Comparison of ENCODE assay signal across 11 cellular contexts in genomic region chr2:43088148-43089073, GRCh38.
DNase-seq lines count a peak whose midpoint lies in the region; ATAC-seq and TF ChIP-seq lines count a peak whose summit lies in the region.
"Had no signal": no experiment of that assay in that cellular context is flagged by ENCODE, and none has a peak within 500 bp of the region (broad histone marks: within the 10 kb centered on the region; RNA-seq: fewer than 3 reads in every experiment).

No MANE protein-coding gene starts in this region.

- H2AFZ ChIP-seq in PC-9 (no peak overlapping the region), neural progenitor cell (replicated peaks) (no peak overlapping the region)

- no peaks in the 10 kb centered on the region for H3K27me3 ChIP-seq in PC-9 (ENCODE audit: insufficient read depth, low read depth)
- no peaks in the 10 kb centered on the region for H3K27me3 ChIP-seq in neural progenitor cell

- CTCF ChIA-PET in PC-9 (lab: Charles Lee): interaction anchor here (1.1 kb wide), 1 partner anchor 14 kb away, joined by 4 read pairs; no protein-coding TSS in a partner anchor

- intact Hi-C loops in PC-9 (cut with micrococcal nuclease; ENCODE audit: unreplicated experiment) (loop anchor here (5.0 kb wide), 1 partner anchor 126 kb away; no protein-coding TSS in a partner anchor), sciatic nerve (cut with DNase I) (no loop called here)

- ATAC-seq in activated T-cell treated with anti-CD3 and anti-CD28 coated beads, Interleukin-2, amount 50 U/mL, for 72 hours (replicated peaks in 1 of 2): no peak
- no peak for ATAC-seq in sciatic nerve

- peak overlapping the region; percentile 61 for H3K27ac Mint-ChIP-seq in neural progenitor cell
- no peak overlapping the region for H3K27ac Mint-ChIP-seq in activated T-cell treated with anti-CD3 and anti-CD28 coated beads, Interleukin-2, amount 50 U/mL, for 72 hours

- H3K79me2 ChIP-seq in PC-9 (ENCODE audit: low read depth) (no peaks in the 10 kb centered on the region), neural progenitor cell (ENCODE audit: low read depth) (no peaks in the 10 kb centered on the region)

- H3K36me3 Mint-ChIP-seq in neural progenitor cell: peaks cover 13% of the 10 kb centered on the region
- peaks cover 2 to 13% of the 10 kb centered on the region in 2 donors for H3K36me3 Mint-ChIP-seq in activated T-cell treated with anti-CD3 and anti-CD28 coated beads, Interleukin-2, amount 50 U/mL, for 72 hours (ENCODE audit: insufficient read depth in 2 of 2)

- no peaks in the 10 kb centered on the region; the same call in 1 of the 2 replicates for H3K9me3 ChIP-seq in PC-9 (ENCODE audit: insufficient read depth, low read depth)
- H3K9me3 ChIP-seq in neural progenitor cell (ENCODE audit: low read depth): peaks cover 8% of the 10 kb centered on the region

- H3K27ac ChIP-seq in PC-9 (peak overlapping the region; percentile 10), epithelial cell of prostate (peak overlapping the region; percentile 99), neural progenitor cell (peak overlapping the region; percentile 2)

- H3F3A ChIP-seq in PC-9 (ENCODE audit: insufficient read depth, low read depth): peaks cover 51% of the 10 kb centered on the region; the same call in 1 of the 2 replicates
- peaks cover 32% of the 10 kb centered on the region for H3F3A ChIP-seq in neural progenitor cell (ENCODE audit: low read depth)

- peaks cover 38% of the 10 kb centered on the region for H3K4me1 Mint-ChIP-seq in neural progenitor cell
- no peaks in the 10 kb centered on the region for H3K4me1 Mint-ChIP-seq in activated T-cell treated with anti-CD3 and anti-CD28 coated beads, Interleukin-2, amount 50 U/mL, for 72 hours (ENCODE audit: low read depth)

- DNase-seq in A172 (ENCODE audit: low spot score) (peak; percentile 32), PC-9 (peak in 1 of 2 experiments; percentile 54), epithelial cell of prostate (ENCODE audit: low read depth, low spot score) (no peak), neural progenitor cell (ENCODE audit: low spot score) (no peak), T-helper 2 cell (no peak), NCI-H2107 treated with DMSO at 0.1 percent for 48 hours (lab: John Stamatoyannopoulos, UW; ENCODE audit: unreplicated experiment) (no peak), sciatic nerve (ENCODE audit: low spot score) (no peak)
- no peak for DNase-seq in activated T-cell treated with anti-CD3 and anti-CD28 coated beads, Interleukin-2, amount 50 U/mL, for 72 hours
- DNase-seq: activated CD8-positive, alpha-beta memory T cell treated with anti-CD3 and anti-CD28 coated beads, Interleukin-2, amount 50 U/mL, for 48 hours; amniotic stem cell; SHP77 had no signal

- H3K9me3 Mint-ChIP-seq in neural progenitor cell: peaks cover 29% of the 10 kb centered on the region
- H3K9me3 Mint-ChIP-seq in activated T-cell treated with anti-CD3 and anti-CD28 coated beads, Interleukin-2, amount 50 U/mL, for 72 hours: peaks cover 5 to 7% of the 10 kb centered on the region in 2 donors

- H3K4me1 ChIP-seq in PC-9 (replicated peaks; ENCODE audit: insufficient read depth) (peaks cover 50% of the 10 kb centered on the region), neural progenitor cell (peaks cover 35% of the 10 kb centered on the region)

- POLR2A ChIA-PET in PC-9 (lab: Charles Lee; ENCODE audit: unreplicated experiment): no interaction called here

- no TSS peak for BruUV-seq in PC-9 (replicated peaks; lab: Mats Ljungman, UMichigan)

- no peak overlapping the region for H3K9ac ChIP-seq in neural progenitor cell

- H3K4me2 ChIP-seq in PC-9: 0 out of 2 replicates have a peak overlapping the region, but pooled peaks have one; percentile 6
- peak overlapping the region; percentile 5 for H3K4me2 ChIP-seq in neural progenitor cell

- H3K27me3 Mint-ChIP-seq in neural progenitor cell (ENCODE audit: insufficient read depth, low read depth): peaks cover 13% of the 10 kb centered on the region
- no peaks in the 10 kb centered on the region for H3K27me3 Mint-ChIP-seq in activated T-cell treated with anti-CD3 and anti-CD28 coated beads, Interleukin-2, amount 50 U/mL, for 72 hours (ENCODE audit: low read depth)

- H3K4me3 Mint-ChIP-seq in neural progenitor cell: no peak overlapping the region
- no peak overlapping the region for H3K4me3 Mint-ChIP-seq in activated T-cell treated with anti-CD3 and anti-CD28 coated beads, Interleukin-2, amount 50 U/mL, for 72 hours

- H4K20me1 ChIP-seq in PC-9 (ENCODE audit: insufficient read depth) (no peaks in the 10 kb centered on the region), neural progenitor cell (ENCODE audit: low read depth) (no peaks in the 10 kb centered on the region)

- no peaks in the 10 kb centered on the region for H3K9me2 ChIP-seq in PC-9 (ENCODE audit: insufficient read depth)

- H3K4me3 ChIP-seq in PC-9 (no peak overlapping the region), neural progenitor cell (no peak overlapping the region)

- no peak for TF ChIP-seq CTCF in PC-9 (conservative IDR thresholded peaks at IDR 0.05)
- TF ChIP-seq CTCF in neural progenitor cell (IDR thresholded peaks at IDR 0.05): no peak

- H3K36me3 ChIP-seq in PC-9 (ENCODE audit: low read depth) (no peaks in the 10 kb centered on the region), neural progenitor cell (no peaks in the 10 kb centered on the region)

Comparison
In these comparisons a context has a peak if more than half of its experiments do, and no peak if none do; other contexts are left out.
1. H3K27ac ChIP-seq: peak in every context shown above with its lines; median percentile 99 in epithelial cell of prostate; 10 in PC-9; 2 in neural progenitor cell.